In genomic region chr10:37015498-37015897, GRCh38 we compare ENCODE assay signal across 6 cellular contexts.
"Had no signal": no experiment of that assay in that cellular context is flagged by ENCODE, and none has a peak within 500 bp of the region (broad histone marks: within the 10 kb centered on the region; RNA-seq: fewer than 3 reads in every experiment).

No MANE protein-coding gene starts in this region.

- H3K4me3 ChIP-seq: GM23338 had no signal

- DNase-seq: H9, HCEC 1CT, IMR-90 had no signal

- FAIRE-seq: H1, H54 had no signal
